Comparison of ENCODE assay signal across 17 cellular contexts in genomic region chr17:58643147-58643546, GRCh38. TPM values are rescaled to one million over a fixed set of nuclear protein-coding genes. Genes with fewer than 3 reads are reported as not detected.
DNase-seq lines count a peak whose midpoint lies in the region; ATAC-seq, FAIRE-seq and TF ChIP-seq lines count a peak whose summit lies in the region.
"Had no signal": no experiment of that assay in that cellular context is flagged by ENCODE, and none has a peak within 500 bp of the region (broad histone marks: within the 10 kb centered on the region; RNA-seq: fewer than 3 reads in every experiment).

No MANE protein-coding gene starts in this region.

- H3K4me3 ChIP-seq in bronchial epithelial cell (ENCODE audit: low read depth, low read length) (no peak overlapping the region), left lung (no peak overlapping the region)
- H3K4me3 ChIP-seq: left ventricle myocardium inferior, right lobe of liver had no signal

- intact Hi-C loops in left lung (cut with DNase I) = no loop called here

- no peaks in the 10 kb centered on the region for H3K9me3 ChIP-seq in left lung
- H3K9me3 ChIP-seq: left ventricle myocardium inferior, right lobe of liver had no signal

- DNase-seq in Daoy (ENCODE audit: low read depth) (peak; percentile 38), NCI-H226 (peak; percentile 93), bronchial epithelial cell (ENCODE audit: low read depth) (peak; percentile 85), left lung (no peak), NCI-H128 (lab: John Stamatoyannopoulos, UW; ENCODE audit: unreplicated experiment) (no peak), COLO829 (ENCODE audit: low spot score) (no peak)
- DNase-seq in activated CD8-positive, alpha-beta memory T cell treated with anti-CD3 and anti-CD28 coated beads, Interleukin-2, amount 50 U/mL, for 48 hours = no peak
- DNase-seq: CD4-positive, CD25-positive, alpha-beta regulatory T cell; head of caudate nucleus; left ventricle myocardium inferior; NCI-H1436; NCI-H526; right lobe of liver; substantia nigra had no signal

- TF ChIP-seq CTCF in bronchial epithelial cell (IDR thresholded peaks at IDR 0.05; ENCODE audit: insufficient read depth, low read length, severe bottlenecking) = no peak
- no peak for TF ChIP-seq CTCF in left lung (IDR thresholded peaks at IDR 0.05)

- H3K4me1 ChIP-seq in left lung = no peaks in the 10 kb centered on the region
- H3K4me1 ChIP-seq: left ventricle myocardium inferior had no signal

- H3K27ac ChIP-seq in left lung = no peak overlapping the region
- H3K27ac ChIP-seq: left ventricle myocardium inferior, right lobe of liver, VCaP had no signal

- FAIRE-seq in bronchial epithelial cell (lab: Jason Lieb, UNC) = no peak
- FAIRE-seq: HepG2 had no signal

- no peaks in the 10 kb centered on the region for H3K36me3 ChIP-seq in bronchial epithelial cell (ENCODE audit: control insufficient read depth, insufficient read depth, low read length)
- no peaks in the 10 kb centered on the region for H3K36me3 ChIP-seq in left lung
- H3K36me3 ChIP-seq: left ventricle myocardium inferior, right lobe of liver had no signal

- H3K27me3 ChIP-seq in bronchial epithelial cell (ENCODE audit: control insufficient read depth, insufficient read depth, low read length) (no peaks in the 10 kb centered on the region), left lung (no peaks in the 10 kb centered on the region)
- H3K27me3 ChIP-seq: right lobe of liver had no signal

- ATAC-seq in left lung (peak; percentile 48), GM18517 (IDR thresholded peaks at IDR 0.05; ENCODE audit: unreplicated experiment) (no peak)
- ATAC-seq: HepG2, right lobe of liver had no signal

RNA-seq across cellular contexts. Expression of gene TEX14, which starts 48.7 kb away (rescaled TPM):
- not detected in 2 replicates for total RNA-seq in Daoy (2014; rRNA removed; shearing (Covaris generic))
- total RNA-seq in bronchial epithelial cell = under 0.01 TPM in 1 of 2 replicates, not detected in the other
- total RNA-seq in left lung = under 1 TPM; 0.47 TPM

RNA-seq across cellular contexts. Expression of gene RAD51C, which starts 49.3 kb away (rescaled TPM):
- total RNA-seq in Daoy (2014; rRNA removed; shearing (Covaris generic)) = 40.7 and 50.7 TPM in 2 replicates
- total RNA-seq in bronchial epithelial cell (17.6 and 34.4 TPM in 2 replicates), left lung (10 to 100 TPM; 21.6 to 22.5 TPM)

Comparison
In these comparisons a context has a peak if more than half of its experiments do, and no peak if none do; other contexts are left out.
1. DNase-seq: peak in Daoy (single experiment), NCI-H226 (single experiment) and bronchial epithelial cell (single experiment); none in left lung (0 of 2), NCI-H128 (single experiment), activated CD8-positive, alpha-beta memory T cell treated with anti-CD3 and anti-CD28 coated beads, Interleukin-2, amount 50 U/mL, for 48 hours (single experiment) and COLO829 (single experiment).